Comparison of ENCODE assay signal across 1 cellular context in genomic region chr2:46384457-46384815, GRCh38.
TF ChIP-seq lines count a peak whose summit lies in the region.

No MANE protein-coding gene starts in this region.

TF ChIP-seq in HepG2, 621 proteins besides CTCF, POLR2A, EP300 and RAD21:
- TF ChIP-seq ZNF687 (CRISPR knock-in tag; IDR thresholded peaks at IDR 0.05) (peak; percentile 20; the same call in 1 of the 2 replicates), AGO1 (IDR thresholded peaks at IDR 0.05; ENCODE audit: low read depth, low read length, poor library complexity, severe bottlenecking) (peak; percentile 53), MXI1 (IDR thresholded peaks at IDR 0.05; ENCODE audit: borderline replicate concordance, low read depth, low read length) (no peak)
